Comparison of ENCODE assay signal across 23 cellular contexts in the genomic region with DNA sequence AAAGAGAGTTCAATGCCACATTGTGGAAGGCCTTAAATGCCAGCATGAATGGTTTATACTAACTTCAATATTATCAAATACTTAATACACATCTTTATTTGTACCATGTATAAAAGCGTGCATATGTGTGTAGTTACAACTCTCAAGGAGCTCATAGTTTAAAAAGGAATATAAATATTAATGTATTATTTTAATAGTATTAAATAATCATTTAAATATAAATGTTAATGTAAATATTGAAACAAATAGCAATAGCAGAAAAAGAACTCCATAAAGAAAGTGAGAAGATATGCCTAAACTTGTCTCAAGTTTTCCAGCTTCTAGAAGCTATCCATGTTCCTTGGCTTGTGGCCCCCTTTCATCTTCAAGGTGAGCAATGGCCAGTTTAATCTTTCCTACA.
DNase-seq lines count a peak whose midpoint lies in the region; ATAC-seq, FAIRE-seq and TF ChIP-seq lines count a peak whose summit lies in the region.
"Had no signal": no experiment of that assay in that cellular context is flagged by ENCODE, and none has a peak within 500 bp of the region (broad histone marks: within the 10 kb centered on the region; RNA-seq: fewer than 3 reads in every experiment).

No MANE protein-coding gene starts in this region.

- no peaks in the 10 kb centered on the region for H3K36me3 Mint-ChIP-seq in stimulated activated naive B cell treated with anti-CD40 and anti-IgM and Interleukin-4, amounts not matched to agents 10 μg/mL and 1 μg/mL and 100 μg/mL, for 72 hours
- no peaks in the 10 kb centered on the region for H3K36me3 Mint-ChIP-seq in mesothelial cell of epicardium
- H3K36me3 Mint-ChIP-seq: CD4-positive, CD25-positive, alpha-beta regulatory T cell; CD8-positive, alpha-beta T cell had no signal

- no peak for TF ChIP-seq CTCF in HepG2 (CRISPR knock-in tag; IDR thresholded peaks at IDR 0.05)
- no peak for TF ChIP-seq CTCF in right lobe of liver (IDR thresholded peaks at IDR 0.05)
- no peak for TF ChIP-seq CTCF in VCaP (conservative IDR thresholded peaks at IDR 0.05)
- TF ChIP-seq CTCF in prostate gland (IDR thresholded peaks at IDR 0.05), result no peak
- TF ChIP-seq CTCF in mesothelial cell of epicardium (IDR thresholded peaks at IDR 0.05; ENCODE audit: unreplicated experiment), result no peak

- no peak overlapping the region for H2AFZ ChIP-seq in HepG2 (ENCODE audit: low read length)

- H3K9ac ChIP-seq in HepG2 (ENCODE audit: insufficient read depth, low read depth, low read length), result 0 out of 2 replicates have a peak overlapping the region, but pooled peaks have one; percentile 11

- H3K4me1 Mint-ChIP-seq in stimulated activated naive B cell treated with anti-CD40 and anti-IgM and Interleukin-4, amounts not matched to agents 10 μg/mL and 1 μg/mL and 100 μg/mL, for 72 hours, result no peaks in the 10 kb centered on the region
- H3K4me1 Mint-ChIP-seq in mesothelial cell of epicardium, result no peaks in the 10 kb centered on the region
- H3K4me1 Mint-ChIP-seq: CD4-positive, CD25-positive, alpha-beta regulatory T cell had no signal

- BruUV-seq in HepG2 (replicated peaks; lab: Mats Ljungman, UMichigan), result no TSS peak

- DNase-seq in HepG2 (ENCODE audit: low spot score), result no peak
- no peak for DNase-seq in right lobe of liver
- DNase-seq in prostate gland (ENCODE audit: low spot score), result no peak
- no peak for DNase-seq in stimulated activated naive B cell treated with anti-CD40 and anti-IgM and Interleukin-4, amounts not matched to agents 10 μg/mL and 1 μg/mL and 100 μg/mL, for 72 hours
- DNase-seq in mesothelial cell of epicardium (ENCODE audit: low spot score in 2 of 2, unreplicated experiment in 2 of 2), result no peak
- DNase-seq: 8988T; ACHN; C1 segment of cervical spinal cord; CD4-positive, CD25-positive, alpha-beta regulatory T cell; CD8-positive, alpha-beta T cell; DMS 273 treated with DMSO at 0.1 percent for 48 hours; DMS79; EL; GF-D8; GOT3; HFFc6 had no signal

- TF ChIP-seq RAD21 in HepG2 (CRISPR knock-in tag; IDR thresholded peaks at IDR 0.05), result no peak

- peak overlapping the region; percentile 49 for H3K4me2 ChIP-seq in HepG2 (ENCODE audit: low read depth, low read length)
- H3K4me2 ChIP-seq: A549 had no signal

- H3K27me3 ChIP-seq in HepG2 (ENCODE audit: control insufficient read depth in 1 of 2, insufficient read depth in 2 of 2, low read length in 2 of 2) (no peaks in the 10 kb centered on the region), right lobe of liver (no peaks in the 10 kb centered on the region), prostate gland (replicated peaks; ENCODE audit: insufficient read depth) (no peaks in the 10 kb centered on the region)

- no peak overlapping the region for H3K27ac ChIP-seq in HepG2 (ENCODE audit: extremely low read length, insufficient read depth, low read length)
- no peak overlapping the region for H3K27ac ChIP-seq in right lobe of liver
- peak overlapping the region; percentile 86 for H3K27ac ChIP-seq in VCaP
- H3K27ac ChIP-seq in prostate gland, result peak overlapping the region; percentile 40 to 47
- H3K27ac ChIP-seq: A549 had no signal

- ATAC-seq in HepG2, result peak; percentile 38; the same call in 1 of the 3 replicates
- no peak for ATAC-seq in right lobe of liver
- no peak for ATAC-seq in stimulated activated naive B cell treated with anti-CD40 and anti-IgM and Interleukin-4, amounts not matched to agents 10 μg/mL and 1 μg/mL and 100 μg/mL, for 72 hours (replicated peaks)
- ATAC-seq: A549; CD8-positive, alpha-beta T cell had no signal

- H3K27me3 Mint-ChIP-seq in stimulated activated naive B cell treated with anti-CD40 and anti-IgM and Interleukin-4, amounts not matched to agents 10 μg/mL and 1 μg/mL and 100 μg/mL, for 72 hours, result no peaks in the 10 kb centered on the region
- H3K27me3 Mint-ChIP-seq in mesothelial cell of epicardium (ENCODE audit: low read depth), result no peaks in the 10 kb centered on the region
- H3K27me3 Mint-ChIP-seq: CD4-positive, CD25-positive, alpha-beta regulatory T cell had no signal

- no peak for FAIRE-seq in HepG2 (lab: Jason Lieb, UNC)
- FAIRE-seq: A549, D721Med, GM12891, GM18507, H54 had no signal

- POLR2A ChIA-PET in HepG2 (lab: Yijun Ruan, JAX), result no interaction called here

- H4K20me1 ChIP-seq in HepG2 (ENCODE audit: insufficient read depth, low read length), result no peaks in the 10 kb centered on the region

- TF ChIP-seq POLR2A in HepG2 (IDR thresholded peaks at IDR 0.05; ENCODE audit: insufficient read depth in 1 of 2, low read depth in 2 of 2, low read length in 2 of 2), result no peak
- TF ChIP-seq POLR2A in right lobe of liver (IDR thresholded peaks at IDR 0.05), result no peak
- no peak for TF ChIP-seq POLR2A in prostate gland (IDR thresholded peaks at IDR 0.05)

- H3K27ac Mint-ChIP-seq in stimulated activated naive B cell treated with anti-CD40 and anti-IgM and Interleukin-4, amounts not matched to agents 10 μg/mL and 1 μg/mL and 100 μg/mL, for 72 hours, result no peak overlapping the region
- no peak overlapping the region for H3K27ac Mint-ChIP-seq in mesothelial cell of epicardium
- H3K27ac Mint-ChIP-seq: CD4-positive, CD25-positive, alpha-beta regulatory T cell; CD8-positive, alpha-beta T cell; HFFc6 had no signal

- H3K36me3 ChIP-seq in HepG2 (replicated peaks in 1 of 2; ENCODE audit: control insufficient read depth in 1 of 2, insufficient read depth in 2 of 2, low read length in 2 of 2), result no peaks in the 10 kb centered on the region
- H3K36me3 ChIP-seq in right lobe of liver, result no peaks in the 10 kb centered on the region
- H3K36me3 ChIP-seq in prostate gland, result no peaks in the 10 kb centered on the region
- H3K36me3 ChIP-seq: HAP-1 had no signal

- H3K9me3 Mint-ChIP-seq in stimulated activated naive B cell treated with anti-CD40 and anti-IgM and Interleukin-4, amounts not matched to agents 10 μg/mL and 1 μg/mL and 100 μg/mL, for 72 hours, result peaks cover 0 to 2% of the 10 kb centered on the region in 2 donors
- no peaks in the 10 kb centered on the region for H3K9me3 Mint-ChIP-seq in mesothelial cell of epicardium
- H3K9me3 Mint-ChIP-seq: HFFc6 had no signal

- TF ChIP-seq EP300 in HepG2 (IDR thresholded peaks at IDR 0.05; ENCODE audit: low read depth in 2 of 2, low read length in 2 of 2) (no peak), HepG2 (CRISPR knock-in tag; IDR thresholded peaks at IDR 0.05; ENCODE audit: borderline replicate concordance) (no peak)

- no peak overlapping the region for H3K4me3 Mint-ChIP-seq in stimulated activated naive B cell treated with anti-CD40 and anti-IgM and Interleukin-4, amounts not matched to agents 10 μg/mL and 1 μg/mL and 100 μg/mL, for 72 hours
- H3K4me3 Mint-ChIP-seq in mesothelial cell of epicardium, result no peak overlapping the region
- H3K4me3 Mint-ChIP-seq: CD4-positive, CD25-positive, alpha-beta regulatory T cell; CD8-positive, alpha-beta T cell; HFFc6 had no signal

- H3K4me1 ChIP-seq in HepG2 (ENCODE audit: insufficient read depth, low read length) (peaks cover 22% of the 10 kb centered on the region), right lobe of liver (no peaks in the 10 kb centered on the region), prostate gland (replicated peaks) (peaks cover 2% of the 10 kb centered on the region)
- H3K4me1 ChIP-seq: A549, HAP-1 had no signal

- no peaks in the 10 kb centered on the region for H3K79me2 ChIP-seq in HepG2 (ENCODE audit: insufficient read depth, low read length)

- H3K4me3 ChIP-seq in HepG2 (replicated peaks in 1 of 3; ENCODE audit: insufficient read depth in 1 of 3, low read depth in 2 of 3, low read length in 3 of 3) (no peak overlapping the region), right lobe of liver (no peak overlapping the region), prostate gland (no peak overlapping the region)
- H3K4me3 ChIP-seq: A549, HAP-1 had no signal

- intact Hi-C loops in HepG2 (cut with micrococcal nuclease; ENCODE audit: unreplicated experiment) (loop anchor here (2.0 kb wide), 1 partner anchor 134 kb away; no protein-coding TSS in a partner anchor), right lobe of liver (cut with DNase I) (no loop called here), prostate gland (cut with DNase I) (no loop called here)

- H3K9me3 ChIP-seq in HepG2 (ENCODE audit: low read length) (no peaks in the 10 kb centered on the region), right lobe of liver (no peaks in the 10 kb centered on the region), prostate gland (no peaks in the 10 kb centered on the region)
- H3K9me3 ChIP-seq: A549, HAP-1 had no signal

- CTCF ChIA-PET in HepG2 (lab: Yijun Ruan, JAX; ENCODE audit: low intra/inter-chr PET ratio, low total read pairs), result no interaction called here

- WGBS in HepG2 (ENCODE audit: low lambda C conversion rate), result 97% methylated on average over 1 of the region's 1 CpG
- 77% methylated on average over 1 of the region's 1 CpG for WGBS in right lobe of liver (ENCODE audit: insufficient coverage, low coverage, low lambda C conversion rate, missing lambda C conversion rate)
- WGBS in prostate gland, result 96% methylated on average over 1 of the region's 1 CpG

- in situ Hi-C loops in HepG2 (cut with HindIII; ENCODE audit: extremely low pct_ligation_motif_present, low pct_unique_long_range_greater_than_20kb), result no loop called here

TF ChIP-seq in HepG2, 621 proteins besides CTCF, POLR2A, EP300 and RAD21 (continues in another document):
- TF ChIP-seq JDP2 (CRISPR knock-in tag; IDR thresholded peaks at IDR 0.05; ENCODE audit: borderline replicate concordance) (no peak), NBN (conservative IDR thresholded peaks at IDR 0.05) (no peak)
- TF ChIP-seq, protein P1, sequence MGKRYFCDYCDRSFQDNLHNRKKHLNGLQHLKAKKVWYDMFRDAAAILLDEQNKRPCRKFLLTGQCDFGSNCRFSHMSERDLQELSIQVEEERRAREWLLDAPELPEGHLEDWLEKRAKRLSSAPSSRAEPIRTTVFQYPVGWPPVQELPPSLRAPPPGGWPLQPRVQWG (CRISPR knock-in tag; IDR thresholded peaks at IDR 0.05; ENCODE audit: borderline replicate concordance, low read depth), result no peak

Comparison
In these comparisons a context has a peak if more than half of its experiments do, and no peak if none do; other contexts are left out.
1. H3K27ac ChIP-seq: peak in VCaP (single experiment) and prostate gland (2 of 2); none in HepG2 (single experiment) and right lobe of liver (0 of 3).